15 cellular contexts compared by ENCODE assay signal in genomic region chr18:57466745-57467144, GRCh38. TPM values are rescaled to one million over a fixed set of nuclear protein-coding genes. Genes with fewer than 3 reads are reported as not detected.
DNase-seq lines count a peak whose midpoint lies in the region; ATAC-seq and TF ChIP-seq lines count a peak whose summit lies in the region.
"Had no signal": no experiment of that assay in that cellular context is flagged by ENCODE, and none has a peak within 500 bp of the region (broad histone marks: within the 10 kb centered on the region; RNA-seq: fewer than 3 reads in every experiment).

No MANE protein-coding gene starts in this region.

- no peaks in the 10 kb centered on the region for H3K36me3 Mint-ChIP-seq in GM23338 (ENCODE audit: low read depth)
- H3K36me3 Mint-ChIP-seq in activated naive CD8-positive, alpha-beta T cell treated with anti-CD3 and anti-CD28 coated beads, Interleukin-2, amount 50 U/mL, for 24 hours (ENCODE audit: low read depth), result no peaks in the 10 kb centered on the region
- H3K36me3 Mint-ChIP-seq: memory B cell had no signal

- H3K36me3 ChIP-seq in GM23338 (ENCODE audit: insufficient read depth), result no peaks in the 10 kb centered on the region
- no peaks in the 10 kb centered on the region for H3K36me3 ChIP-seq in OCI-LY3 (replicated peaks; ENCODE audit: low read depth, low read length)

- no peaks in the 10 kb centered on the region for H3F3A ChIP-seq in GM23338 (replicated peaks; ENCODE audit: low read depth)

- TF ChIP-seq CTCF in GM12865 (IDR thresholded peaks at IDR 0.05; ENCODE audit: insufficient read depth, low read depth, low read length, missing control alignments) (no peak), GM23338 (conservative IDR thresholded peaks at IDR 0.05; ENCODE audit: low read depth in 2 of 2) (peak; percentile 15 to 33; a peak in 2 of 4 replicates), OCI-LY3 (IDR thresholded peaks at IDR 0.05; ENCODE audit: low read depth, low read length) (peak; percentile 41)

- DNase-seq in GM12865 (ENCODE audit: low read depth) (peak; percentile 31), GM23338 (ENCODE audit: low spot score) (peak; percentile 24), left lobe of liver (ENCODE audit: low spot score) (no peak), left colon (no peak), glomerular visceral epithelial cell (ENCODE audit: extremely low spot score) (no peak)
- DNase-seq in activated naive CD8-positive, alpha-beta T cell treated with anti-CD3 and anti-CD28 coated beads, Interleukin-2, amount 50 U/mL, for 24 hours, result no peak
- DNase-seq: activated naive CD4-positive, alpha-beta T cell treated with Interleukin-2 at 50 U/mL for 16 hours; body of pancreas; IMR-90; NCI-H146; NK-92 treated with Interleukin-12 subunit alpha and Interleukin-12 subunit beta, amount 100 ng/mL, for 24 hours; nucleus accumbens; stimulated activated naive CD8-positive, alpha-beta T cell treated with anti-CD3 and anti-CD28 coated beads, Interleukin-15, amount 100 ng/mL, for 72 hours had no signal

- H3K4me1 ChIP-seq in GM23338 (ENCODE audit: insufficient read depth) (peaks cover 2% of the 10 kb centered on the region; the same call in 1 of the 2 replicates), OCI-LY3 (ENCODE audit: low read length) (peaks cover 31% of the 10 kb centered on the region)

- no peaks in the 10 kb centered on the region for H3K9me3 Mint-ChIP-seq in GM23338
- H3K9me3 Mint-ChIP-seq in activated naive CD8-positive, alpha-beta T cell treated with anti-CD3 and anti-CD28 coated beads, Interleukin-2, amount 50 U/mL, for 24 hours, result no peaks in the 10 kb centered on the region
- H3K9me3 Mint-ChIP-seq: memory B cell; stimulated activated naive CD8-positive, alpha-beta T cell treated with anti-CD3 and anti-CD28 coated beads, Interleukin-15, amount 100 ng/mL, for 72 hours had no signal

- H3K4me3 ChIP-seq in GM12865 (ENCODE audit: low read depth, low read length) (no peak overlapping the region), GM23338 (no peak overlapping the region), OCI-LY3 (ENCODE audit: low read length) (peak overlapping the region; percentile 29)
- H3K4me3 ChIP-seq: body of pancreas had no signal

- H3K4me1 Mint-ChIP-seq in GM23338, result no peaks in the 10 kb centered on the region; the same call in 1 of the 3 replicates
- H3K4me1 Mint-ChIP-seq in activated naive CD8-positive, alpha-beta T cell treated with anti-CD3 and anti-CD28 coated beads, Interleukin-2, amount 50 U/mL, for 24 hours, result no peaks in the 10 kb centered on the region
- H3K4me1 Mint-ChIP-seq: memory B cell; stimulated activated naive CD8-positive, alpha-beta T cell treated with anti-CD3 and anti-CD28 coated beads, Interleukin-15, amount 100 ng/mL, for 72 hours had no signal

- no peak overlapping the region for H3K4me3 Mint-ChIP-seq in GM23338
- H3K4me3 Mint-ChIP-seq in activated naive CD8-positive, alpha-beta T cell treated with anti-CD3 and anti-CD28 coated beads, Interleukin-2, amount 50 U/mL, for 24 hours, result no peak overlapping the region
- H3K4me3 Mint-ChIP-seq: memory B cell; stimulated activated naive CD8-positive, alpha-beta T cell treated with anti-CD3 and anti-CD28 coated beads, Interleukin-15, amount 100 ng/mL, for 72 hours had no signal

- no peaks in the 10 kb centered on the region for H3K27me3 ChIP-seq in GM23338 (ENCODE audit: insufficient read depth)
- no peaks in the 10 kb centered on the region for H3K27me3 ChIP-seq in OCI-LY3 (ENCODE audit: low read depth, low read length)
- H3K27me3 ChIP-seq: body of pancreas had no signal

- no peaks in the 10 kb centered on the region for H3K27me3 Mint-ChIP-seq in GM23338 (ENCODE audit: insufficient read depth, low read depth, poor library complexity)
- peaks cover 12% of the 10 kb centered on the region for H3K27me3 Mint-ChIP-seq in activated naive CD8-positive, alpha-beta T cell treated with anti-CD3 and anti-CD28 coated beads, Interleukin-2, amount 50 U/mL, for 24 hours

- H3K9me3 ChIP-seq in OCI-LY3 (ENCODE audit: insufficient read depth, low read length), result no peaks in the 10 kb centered on the region
- H3K9me3 ChIP-seq: body of pancreas had no signal

- no peaks in the 10 kb centered on the region for H3K9me2 ChIP-seq in GM23338 (ENCODE audit: insufficient read depth)

- no peak overlapping the region for H2AFZ ChIP-seq in GM23338
- peak overlapping the region; percentile 61; the same call in 1 of the 2 replicates for H2AFZ ChIP-seq in OCI-LY3 (ENCODE audit: low read depth, low read length)

- H3K27ac Mint-ChIP-seq in GM23338, result no peak overlapping the region
- H3K27ac Mint-ChIP-seq in activated naive CD8-positive, alpha-beta T cell treated with anti-CD3 and anti-CD28 coated beads, Interleukin-2, amount 50 U/mL, for 24 hours, result no peak overlapping the region
- H3K27ac Mint-ChIP-seq: memory B cell; stimulated activated naive CD8-positive, alpha-beta T cell treated with anti-CD3 and anti-CD28 coated beads, Interleukin-15, amount 100 ng/mL, for 72 hours had no signal

- H3K4me2 ChIP-seq in GM23338, result no peak overlapping the region
- peak overlapping the region; percentile 63 for H3K4me2 ChIP-seq in OCI-LY3 (ENCODE audit: low read length)

- ATAC-seq in GM23338 (peak; percentile 88), left lobe of liver (peak; percentile 6), left colon (no peak)
- no peak for ATAC-seq in activated naive CD8-positive, alpha-beta T cell treated with anti-CD3 and anti-CD28 coated beads, Interleukin-2, amount 50 U/mL, for 24 hours
- ATAC-seq: body of pancreas; stimulated activated naive CD8-positive, alpha-beta T cell treated with anti-CD3 and anti-CD28 coated beads, Interleukin-15, amount 100 ng/mL, for 72 hours had no signal

- H3K79me2 ChIP-seq in GM23338 (replicated peaks; ENCODE audit: insufficient read depth) (no peaks in the 10 kb centered on the region), OCI-LY3 (ENCODE audit: low read length) (no peaks in the 10 kb centered on the region)

- H3K27ac ChIP-seq in GM23338 (ENCODE audit: low read depth) (no peak overlapping the region), OCI-LY3 (ENCODE audit: low read length) (no peak overlapping the region)
- H3K27ac ChIP-seq: body of pancreas had no signal

- H4K20me1 ChIP-seq in GM23338 (replicated peaks; ENCODE audit: insufficient read depth), result no peaks in the 10 kb centered on the region
- H4K20me1 ChIP-seq in OCI-LY3 (ENCODE audit: insufficient read depth, low read length), result no peaks in the 10 kb centered on the region

- H3K9ac ChIP-seq in OCI-LY3 (ENCODE audit: low read length), result peak overlapping the region; percentile 8; the same call in 1 of the 2 replicates

- intact Hi-C loops in left colon (cut with DNase I, micrococcal nuclease), result no loop called here

TF ChIP-seq in GM23338, 12 proteins besides CTCF, POLR2A, EP300 and RAD21 (continues in another document):
- no peak for TF ChIP-seq ETS1 (IDR thresholded peaks at IDR 0.05)
- no peak for TF ChIP-seq NANOG (IDR thresholded peaks at IDR 0.05; ENCODE audit: borderline replicate concordance)
- TF ChIP-seq ZNF114 (CRISPR knock-in tag; IDR thresholded peaks at IDR 0.05), result no peak
- no peak for TF ChIP-seq EZH2 (IDR thresholded peaks at IDR 0.05; ENCODE audit: low read depth, unreplicated experiment)
- TF ChIP-seq CREB1 (CRISPR knock-in tag; IDR thresholded peaks at IDR 0.05; ENCODE audit: low read depth), result no peak
- TF ChIP-seq POLR2AphosphoS5 (IDR thresholded peaks at IDR 0.05; ENCODE audit: low read depth), result no peak
- TF ChIP-seq JUNB (IDR thresholded peaks at IDR 0.05; ENCODE audit: unreplicated experiment), result no peak
- no peak for TF ChIP-seq STAT1 (IDR thresholded peaks at IDR 0.05; ENCODE audit: unreplicated experiment)

RNA-seq across cellular contexts. Expression of gene ONECUT2, which starts 31.6 kb away (rescaled TPM):
- total RNA-seq in GM23338 (2014; rRNA removed; shearing (Covaris generic)), result 1.7 and 2.2 TPM in 2 replicates
- 0.68 and 0.82 TPM in 2 replicates for polyA plus RNA-seq in GM23338 (2016; fragmentation: Nextera tagmentation; extraction: Ambion mirVana)
- total RNA-seq in left lobe of liver, result 20.5 TPM
- total RNA-seq in left colon, result under 1 TPM; 0.31 TPM

Comparison
In these comparisons a context has a peak if more than half of its experiments do, and no peak if none do; other contexts are left out.
1. DNase-seq: peak in GM12865 (single experiment) and GM23338 (single experiment); none in left lobe of liver (single experiment), left colon (0 of 2), glomerular visceral epithelial cell (single experiment) and activated naive CD8-positive, alpha-beta T cell treated with anti-CD3 and anti-CD28 coated beads, Interleukin-2, amount 50 U/mL, for 24 hours (single experiment).
2. ATAC-seq: peak in GM23338 (single experiment) and left lobe of liver (single experiment); none in left colon (single experiment) and activated naive CD8-positive, alpha-beta T cell treated with anti-CD3 and anti-CD28 coated beads, Interleukin-2, amount 50 U/mL, for 24 hours (single experiment).